16 cellular contexts compared by ENCODE assay signal in the genomic region with DNA sequence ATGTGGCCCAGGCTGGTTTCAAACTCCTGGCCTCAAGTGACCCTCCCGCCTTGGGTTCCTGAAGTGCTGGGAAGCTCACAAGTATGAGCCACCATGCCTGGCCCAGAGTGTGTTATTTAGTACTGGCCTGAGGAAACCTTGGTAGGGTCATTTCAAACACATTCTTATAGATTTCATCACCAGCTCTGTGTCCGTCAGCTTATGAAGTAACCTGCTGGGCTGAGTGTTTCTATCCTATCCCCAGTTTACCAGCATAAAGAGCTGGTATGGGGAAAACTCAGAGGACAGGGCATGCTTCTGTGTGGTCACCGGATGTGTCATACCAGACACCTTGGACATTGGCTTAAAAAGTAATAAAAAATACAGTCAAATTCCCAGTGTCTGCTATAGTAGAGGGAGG. TPM values are rescaled to one million over a fixed set of nuclear protein-coding genes. Genes with fewer than 3 reads are reported as not detected.
DNase-seq lines count a peak whose midpoint lies in the region; ATAC-seq and TF ChIP-seq lines count a peak whose summit lies in the region.
"Had no signal": no experiment of that assay in that cellular context is flagged by ENCODE, and none has a peak within 500 bp of the region (broad histone marks: within the 10 kb centered on the region; RNA-seq: fewer than 3 reads in every experiment).

No MANE protein-coding gene starts in this region.

- WGBS in mesodermal cell (ENCODE audit: insufficient coverage in 2 of 2), 2 experiments: 100% methylated on average over 1 to 2 of the region's 3 CpGs

- H3K4me1 ChIP-seq in Caco-2 (peaks cover 24% of the 10 kb centered on the region), mesodermal cell (ENCODE audit: control insufficient read depth, insufficient read depth, low read length, poor library complexity, severe bottlenecking) (peaks cover 23% of the 10 kb centered on the region), left lung (no peaks in the 10 kb centered on the region)

- no peaks in the 10 kb centered on the region for H3K27me3 ChIP-seq in Caco-2 (replicated peaks; ENCODE audit: control insufficient read depth, insufficient read depth, low read length)
- H3K27me3 ChIP-seq in left lung: peaks cover 0 to 53% of the 10 kb centered on the region in 2 donors
- H3K27me3 ChIP-seq: BLaER1 had no signal

- intact Hi-C loops in Caco-2 (cut with micrococcal nuclease; ENCODE audit: unreplicated experiment) (loop anchor here (1.0 to 2.0 kb wide), 2 partner anchors 17 to 54 kb away; no protein-coding TSS in a partner anchor), left lung (cut with DNase I) (no loop called here)

- ATAC-seq in activated CD8-positive, alpha-beta memory T cell treated with anti-CD3 and anti-CD28 coated beads, Interleukin-2, amount 10 ng/mL, durations not matched to agents 7 days and 5 days: no peak
- no peak for ATAC-seq in left lung
- no peak for ATAC-seq in HG02571 (IDR thresholded peaks at IDR 0.05; ENCODE audit: unreplicated experiment)

- H3K9me3 ChIP-seq in Caco-2 (no peaks in the 10 kb centered on the region), mesodermal cell (ENCODE audit: control insufficient read depth, low read length) (no peaks in the 10 kb centered on the region), left lung (no peaks in the 10 kb centered on the region)
- H3K9me3 ChIP-seq: BLaER1, SK-N-SH had no signal

- CTCF ChIA-PET in Caco-2 (lab: Charles Lee): interaction anchor here (2.2 to 2.4 kb wide), 2 partner anchors 12 to 17 kb away, joined by 11 to 17 read pairs; no protein-coding TSS in a partner anchor
- CTCF ChIA-PET in activated CD8-positive, alpha-beta memory T cell treated with anti-CD3 and anti-CD28 coated beads, Interleukin-2, amount 10 ng/mL, durations not matched to agents 7 days and 5 days (lab: Charles Lee): interaction anchor here (4.9 kb wide), 1 partner anchor 12 kb away, joined by 21 read pairs; no protein-coding TSS in a partner anchor

- peak overlapping the region; percentile 85 for H3K27ac ChIP-seq in mesodermal cell (ENCODE audit: low read depth, low read length, severe bottlenecking)
- no peak overlapping the region for H3K27ac ChIP-seq in left lung

- peak overlapping the region; percentile 84 for H3K27ac Mint-ChIP-seq in Caco-2 (ENCODE audit: unreplicated experiment)
- H3K27ac Mint-ChIP-seq in activated CD8-positive, alpha-beta memory T cell treated with anti-CD3 and anti-CD28 coated beads, Interleukin-2, amount 10 ng/mL, durations not matched to agents 7 days and 5 days: no peak overlapping the region
- H3K27ac Mint-ChIP-seq: activated naive CD8-positive, alpha-beta T cell treated with anti-CD3 and anti-CD28 coated beads for 36 hours had no signal

- TF ChIP-seq CTCF in Caco-2 (IDR thresholded peaks at IDR 0.05; ENCODE audit: insufficient read depth in 1 of 2, low read depth in 1 of 2, low read length in 1 of 2, severe bottlenecking in 1 of 2, unreplicated experiment in 1 of 2) (no peak), choroid plexus epithelial cell (conservative IDR thresholded peaks at IDR 0.05; ENCODE audit: low read depth, low read length) (no peak), left lung (IDR thresholded peaks at IDR 0.05) (no peak)

- no peak overlapping the region for H3K4me3 Mint-ChIP-seq in Caco-2 (ENCODE audit: unreplicated experiment)
- no peak overlapping the region for H3K4me3 Mint-ChIP-seq in activated CD8-positive, alpha-beta memory T cell treated with anti-CD3 and anti-CD28 coated beads, Interleukin-2, amount 10 ng/mL, durations not matched to agents 7 days and 5 days
- H3K4me3 Mint-ChIP-seq: activated naive CD8-positive, alpha-beta T cell treated with anti-CD3 and anti-CD28 coated beads for 36 hours had no signal

- H3K36me3 Mint-ChIP-seq in Caco-2 (ENCODE audit: insufficient read depth, unreplicated experiment): peaks cover 7% of the 10 kb centered on the region
- H3K36me3 Mint-ChIP-seq in activated CD8-positive, alpha-beta memory T cell treated with anti-CD3 and anti-CD28 coated beads, Interleukin-2, amount 10 ng/mL, durations not matched to agents 7 days and 5 days: no peaks in the 10 kb centered on the region
- H3K36me3 Mint-ChIP-seq: activated naive CD8-positive, alpha-beta T cell treated with anti-CD3 and anti-CD28 coated beads for 36 hours had no signal

- no peaks in the 10 kb centered on the region for H3K27me3 Mint-ChIP-seq in Caco-2 (ENCODE audit: insufficient read depth, unreplicated experiment)
- peaks cover 31% of the 10 kb centered on the region for H3K27me3 Mint-ChIP-seq in activated CD8-positive, alpha-beta memory T cell treated with anti-CD3 and anti-CD28 coated beads, Interleukin-2, amount 10 ng/mL, durations not matched to agents 7 days and 5 days

- H3K4me3 ChIP-seq in Caco-2 (ENCODE audit: low read depth, low read length): no peak overlapping the region
- no peak overlapping the region for H3K4me3 ChIP-seq in choroid plexus epithelial cell (ENCODE audit: low read depth, low read length)
- H3K4me3 ChIP-seq in mesodermal cell (ENCODE audit: extremely low read depth, insufficient read depth, low read length, poor library complexity, severe bottlenecking): no peak overlapping the region
- no peak overlapping the region for H3K4me3 ChIP-seq in left lung
- H3K4me3 ChIP-seq: BLaER1 had no signal

- POLR2A ChIA-PET in Caco-2 (lab: Charles Lee): no interaction called here

- peaks cover 29% of the 10 kb centered on the region for H3K4me1 Mint-ChIP-seq in Caco-2 (ENCODE audit: low read depth, unreplicated experiment)
- H3K4me1 Mint-ChIP-seq in activated CD8-positive, alpha-beta memory T cell treated with anti-CD3 and anti-CD28 coated beads, Interleukin-2, amount 10 ng/mL, durations not matched to agents 7 days and 5 days: peaks cover 15% of the 10 kb centered on the region

- no peaks in the 10 kb centered on the region for H3K9me3 Mint-ChIP-seq in Caco-2 (ENCODE audit: unreplicated experiment)
- H3K9me3 Mint-ChIP-seq in activated CD8-positive, alpha-beta memory T cell treated with anti-CD3 and anti-CD28 coated beads, Interleukin-2, amount 10 ng/mL, durations not matched to agents 7 days and 5 days (ENCODE audit: low read depth): no peaks in the 10 kb centered on the region
- H3K9me3 Mint-ChIP-seq: activated naive CD8-positive, alpha-beta T cell treated with anti-CD3 and anti-CD28 coated beads for 36 hours had no signal

- peak; percentile 37 to 48 for DNase-seq in Caco-2
- DNase-seq in NCI-H460 (ENCODE audit: extremely low read depth, low read depth): peak; percentile 22
- DNase-seq in choroid plexus epithelial cell (ENCODE audit: low read depth): peak; percentile 95
- DNase-seq in activated CD8-positive, alpha-beta memory T cell treated with anti-CD3 and anti-CD28 coated beads, Interleukin-2, amount 10 ng/mL, durations not matched to agents 7 days and 5 days: no peak
- no peak for DNase-seq in left lung
- no peak for DNase-seq in activated CD8-positive, alpha-beta memory T cell treated with anti-CD3 and anti-CD28 coated beads, Interleukin-2, amount 50 U/mL, for 4 hours
- DNase-seq: activated naive CD8-positive, alpha-beta T cell treated with anti-CD3 and anti-CD28 coated beads for 36 hours; cortex of kidney; kidney; NCI-H2107; NK-92 treated with Interleukin-12 subunit alpha and Interleukin-12 subunit beta, amount 100 ng/mL, for 24 hours; retina had no signal

- H3K36me3 ChIP-seq in Caco-2 (ENCODE audit: control insufficient read depth, insufficient read depth, low read length): no peaks in the 10 kb centered on the region; the same call in 1 of the 2 replicates
- no peaks in the 10 kb centered on the region for H3K36me3 ChIP-seq in mesodermal cell (ENCODE audit: control insufficient read depth, insufficient read depth, low read length)
- no peaks in the 10 kb centered on the region for H3K36me3 ChIP-seq in left lung
- H3K36me3 ChIP-seq: BLaER1 had no signal

- no TSS peak for BruUV-seq in Caco-2 (replicated peaks; lab: Mats Ljungman, UMichigan)

RNA-seq across cellular contexts. Expression of a gene that starts 45.3 kb away (rescaled TPM):
- 12.1 and 12.4 TPM in 2 replicates for total RNA-seq in Caco-2 (2022)
- total RNA-seq in NCI-H460 (2014; rRNA removed; shearing (Covaris generic)): 6.9 and 9.2 TPM in 2 replicates
- 3.5 and 6.5 TPM in 2 replicates for polyA plus RNA-seq in NCI-H460 (2014; cell fraction: nucleus; rRNA removed)
- 1.2 TPM for polyA plus RNA-seq in mesodermal cell (2013, experiment 1 of 2)
- polyA plus RNA-seq in mesodermal cell (2013, experiment 2 of 2): 2.3 TPM
- total RNA-seq in activated CD8-positive, alpha-beta memory T cell treated with anti-CD3 and anti-CD28 coated beads, Interleukin-2, amount 10 ng/mL, durations not matched to agents 7 days and 5 days: 1 to 10 TPM in 1 of 2 experiments, under 1 TPM in 1; 0.50 to 4.1 TPM
- total RNA-seq in left lung: 10 to 100 TPM; 15.1 to 15.9 TPM

Comparison
In these comparisons a context has a peak if more than half of its experiments do, and no peak if none do; other contexts are left out.
1. DNase-seq: peak in Caco-2 (2 of 2), NCI-H460 (single experiment) and choroid plexus epithelial cell (single experiment); none in activated CD8-positive, alpha-beta memory T cell treated with anti-CD3 and anti-CD28 coated beads, Interleukin-2, amount 10 ng/mL, durations not matched to agents 7 days and 5 days (single experiment), left lung (0 of 2) and activated CD8-positive, alpha-beta memory T cell treated with anti-CD3 and anti-CD28 coated beads, Interleukin-2, amount 50 U/mL, for 4 hours (single experiment).